8 cellular contexts compared by ENCODE assay signal in the genomic region with DNA sequence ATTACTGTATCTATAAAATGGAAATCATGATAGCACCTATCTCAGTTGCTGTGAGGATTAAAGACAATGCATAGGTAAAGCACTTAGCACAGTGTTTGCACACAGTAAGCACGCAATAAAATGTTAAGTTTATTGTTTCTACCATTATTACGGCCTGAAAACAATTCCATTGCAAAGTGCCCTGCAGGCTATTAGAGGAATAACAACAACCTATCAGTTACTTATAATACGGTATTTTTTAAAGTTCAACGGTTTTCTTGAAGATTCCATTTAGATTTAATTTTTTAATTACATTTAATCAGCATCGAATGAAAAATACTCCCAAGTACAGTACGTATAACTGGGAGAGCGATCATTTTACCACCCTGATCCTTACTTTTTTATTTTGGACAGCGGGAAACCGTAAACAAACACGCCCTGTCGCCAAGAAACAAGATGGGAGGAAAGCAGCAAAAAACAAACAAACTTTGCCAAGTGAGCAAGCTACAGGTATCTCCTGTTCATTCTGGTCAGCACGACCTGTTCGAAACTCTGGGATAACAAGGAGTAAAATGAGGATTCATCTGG. TPM values are rescaled to one million over a fixed set of nuclear protein-coding genes. Genes with fewer than 3 reads are reported as not detected.
A peak's percentile ranks its signal among the peaks of the same experiment; 100 is the strongest.
DNase-seq lines count a peak whose midpoint lies in the region; ATAC-seq, FAIRE-seq and TF ChIP-seq lines count a peak whose summit lies in the region.

No MANE protein-coding gene starts in this region.

- ATAC-seq in GM21423 (IDR thresholded peaks at IDR 0.05; ENCODE audit: unreplicated experiment) (peak; percentile 8), memory B cell (ENCODE audit: low read depth) (no peak), aorta (ENCODE audit: low FRiP score) (no peak)

- no peak for FAIRE-seq in H54 (lab: Jason Lieb, UNC)

- H3K4me3 Mint-ChIP-seq in brain (peak overlapping the region; percentile 93 to 99 (median 98)), memory B cell (peak overlapping the region; percentile 91)

- H3K27ac ChIP-seq in HUES48 (ENCODE audit: low read depth, low read length) (peak overlapping the region; percentile 95), aorta (ENCODE audit: low read depth in 1 of 2, low read length in 2 of 2) (peak overlapping the region; percentile 12 to 45)

- TF ChIP-seq POLR2A in H54 (IDR thresholded peaks at IDR 0.05; ENCODE audit: low read depth, low read length): no peak

- intact Hi-C loops in aorta (cut with DNase I): no loop called here

- TF ChIP-seq CTCF in brain (conservative IDR thresholded peaks at IDR 0.05): peak; percentile 41 to 68

- H3K36me3 ChIP-seq in HUES48 (ENCODE audit: control insufficient read depth, insufficient read depth, low read length) (no peaks in the 10 kb centered on the region), aorta (ENCODE audit: control insufficient read depth in 1 of 2, insufficient read depth in 2 of 2, low read length in 1 of 2) (no peaks in the 10 kb centered on the region)

- H3K9me3 Mint-ChIP-seq in brain (peaks cover 4 to 9% (median 6%) of the 10 kb centered on the region in 5 experiments), memory B cell (no peaks in the 10 kb centered on the region)

- H3K9me3 ChIP-seq in HUES48 (ENCODE audit: control insufficient read depth, insufficient read depth, low read length) (no peaks in the 10 kb centered on the region), aorta (ENCODE audit: control insufficient read depth, low read length) (no peaks in the 10 kb centered on the region)

- 13 to 14% methylated on average over 13 of the region's 13 CpGs for WGBS in aorta, 2 donors

- H3K27me3 ChIP-seq in HUES48 (ENCODE audit: control insufficient read depth, insufficient read depth, low read length): no peaks in the 10 kb centered on the region
- H3K27me3 ChIP-seq in aorta (ENCODE audit: control insufficient read depth in 1 of 2, insufficient read depth in 2 of 2, low read length in 1 of 2): no peaks in the 10 kb centered on the region

- peak overlapping the region; percentile 95 to 99 (median 99) for H3K27ac Mint-ChIP-seq in brain
- H3K27ac Mint-ChIP-seq in memory B cell: peak overlapping the region; percentile 98

- H3K27me3 Mint-ChIP-seq in brain (peaks cover 4% of the 10 kb centered on the region), memory B cell (no peaks in the 10 kb centered on the region)

- DNase-seq in NCI-H1092 treated with DMSO at 0.1 percent for 48 hours (lab: John Stamatoyannopoulos, UW) (peak; percentile 59), NCI-H1092 (lab: John Stamatoyannopoulos, UW) (no peak), memory B cell (ENCODE audit: low spot score in 2 of 2) (no peak), aorta (no peak), H54 (ENCODE audit: insufficient read length, low spot score) (no peak)

- H3K4me3 ChIP-seq in HUES48 (ENCODE audit: low read depth, low read length) (peak overlapping the region; percentile 99), aorta (ENCODE audit: low read length in 2 of 2) (peak overlapping the region; percentile 61 to 92)

- H3K4me1 Mint-ChIP-seq in brain (peaks cover 43% of the 10 kb centered on the region), memory B cell (peaks cover 17% of the 10 kb centered on the region)

- H3K9ac ChIP-seq in HUES48 (ENCODE audit: low read depth, low read length): peak overlapping the region; percentile 95

- H3K4me1 ChIP-seq in HUES48 (ENCODE audit: control insufficient read depth, insufficient read depth, low read length) (peaks cover 17% of the 10 kb centered on the region), aorta (ENCODE audit: control insufficient read depth in 1 of 2, insufficient read depth in 2 of 2, low read length in 2 of 2) (peaks cover 0 to 1% of the 10 kb centered on the region in 2 donors)

- H3K36me3 Mint-ChIP-seq in brain (peaks cover 22% of the 10 kb centered on the region), memory B cell (peaks cover 3% of the 10 kb centered on the region)

RNA-seq across cellular contexts. Expression of a gene that starts 0.9 kb away (rescaled TPM):
- polyA plus RNA-seq in brain (ENCODE audit: insufficient read depth, low read depth, low replicate concordance): 16.0 TPM
- 10 to 100 TPM; 20.8 to 23.7 TPM for total RNA-seq in aorta
- 1 to 10 TPM; 4.4 to 5.3 TPM for polyA plus RNA-seq in aorta
